In genomic region chr22:47063606-47064005, GRCh38 we compare ENCODE assay signal across 26 cellular contexts.
"Had no signal": no experiment of that assay in that cellular context is flagged by ENCODE, and none has a peak within 500 bp of the region (broad histone marks: within the 10 kb centered on the region; RNA-seq: fewer than 3 reads in every experiment).

No MANE protein-coding gene starts in this region.

- DNase-seq: activated CD4-positive, alpha-beta T cell treated with anti-CD3 and anti-CD28 coated beads for 36 hours; activated CD4-positive, CD25-positive, alpha-beta regulatory T cell; activated CD8-positive, alpha-beta T cell treated with anti-CD3 and anti-CD28 coated beads for 36 hours; activated naive CD4-positive, alpha-beta T cell treated with Interleukin-2 at 50 U/mL for 16 hours; activated naive CD8-positive, alpha-beta T cell treated with anti-CD3 and anti-CD28 coated beads, Interleukin-2, amount 50 U/mL, for 24 hours; activated T-cell treated with anti-CD3 and anti-CD28 coated beads, Interleukin-2, amount 50 U/mL, for 24 hours; amniotic stem cell; Karpas-422; MM.1S; NCI-H1105; NCI-H1436; NCI-H1694 treated with DMSO at 0.1 percent for 48 hours; NCI-H2029 treated with DMSO at 0.1 percent for 48 hours; NCI-H345; NCI-H510A; NCI-H526 treated with DMSO at 0.1 percent for 48 hours; NCI-H82; SIG-M5; T-cell; T-helper 2 cell; T1000 had no signal

- ATAC-seq: activated CD4-positive, alpha-beta T cell treated with anti-CD3 and anti-CD28 coated beads for 36 hours; activated CD8-positive, alpha-beta T cell treated with anti-CD3 and anti-CD28 coated beads for 36 hours; activated naive CD4-positive, alpha-beta T cell treated with anti-CD3 and anti-CD28 coated beads, Interleukin-2, amount 50 U/mL, for 72 hours; activated naive CD8-positive, alpha-beta T cell treated with anti-CD3 and anti-CD28 coated beads, Interleukin-2, amount 50 U/mL, for 24 hours; body of pancreas; T-cell had no signal

- H3K4me1 ChIP-seq: ascending aorta had no signal

- H3K27me3 ChIP-seq: ascending aorta, body of pancreas had no signal

- H3K9me3 ChIP-seq: ascending aorta, body of pancreas had no signal

- H3K4me3 ChIP-seq: ascending aorta, body of pancreas, SK-N-MC had no signal

- H3K27ac ChIP-seq: ascending aorta, body of pancreas, SK-N-MC, VCaP had no signal
